Comparison of ENCODE assay signal across 1 cellular context in the genomic region with DNA sequence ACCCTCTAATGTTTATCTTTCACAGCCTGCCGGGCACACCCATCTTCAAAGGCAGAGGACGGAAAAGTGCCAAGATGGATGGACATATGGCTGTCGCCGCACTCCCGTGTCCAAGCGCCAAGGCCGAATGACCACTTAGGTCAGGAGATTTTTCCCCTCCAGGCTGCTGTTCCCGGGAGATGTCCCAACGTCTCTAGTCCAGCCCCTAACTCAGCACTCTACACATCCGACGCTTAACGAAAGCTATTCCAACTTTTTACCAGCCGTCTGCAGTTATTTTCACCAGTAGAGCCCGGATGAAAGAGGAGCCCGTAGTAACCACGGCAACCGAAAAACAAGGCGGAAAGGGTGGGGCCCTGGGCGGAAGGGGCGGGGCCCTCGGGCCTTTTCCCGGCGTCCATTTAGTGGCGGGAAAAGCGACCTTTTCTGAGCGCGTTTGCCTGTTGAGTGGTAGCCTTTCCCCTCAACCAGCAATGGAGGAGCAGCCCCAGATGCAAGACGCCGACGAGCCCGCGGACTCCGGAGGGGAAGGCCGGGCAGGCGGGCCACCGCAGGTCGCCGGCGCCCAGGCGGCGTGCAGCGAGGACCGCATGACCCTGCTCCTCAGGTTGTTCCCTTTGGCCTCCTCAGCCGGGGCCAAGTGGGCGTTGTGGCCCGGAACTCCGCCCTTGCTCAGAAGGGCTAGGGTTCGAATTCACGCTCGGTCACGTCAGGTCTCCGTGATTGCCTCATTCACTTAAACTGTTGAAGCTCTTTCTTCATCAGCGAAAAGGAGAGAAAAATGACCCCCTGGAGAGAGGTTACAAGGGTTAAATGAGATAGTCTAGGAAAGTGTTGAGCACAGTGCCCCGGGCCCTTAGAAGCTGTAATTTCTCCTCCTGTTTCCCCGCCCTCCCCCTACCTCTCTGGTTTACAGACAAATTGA.
TF ChIP-seq lines count a peak whose summit lies in the region.

A gene with protein sequence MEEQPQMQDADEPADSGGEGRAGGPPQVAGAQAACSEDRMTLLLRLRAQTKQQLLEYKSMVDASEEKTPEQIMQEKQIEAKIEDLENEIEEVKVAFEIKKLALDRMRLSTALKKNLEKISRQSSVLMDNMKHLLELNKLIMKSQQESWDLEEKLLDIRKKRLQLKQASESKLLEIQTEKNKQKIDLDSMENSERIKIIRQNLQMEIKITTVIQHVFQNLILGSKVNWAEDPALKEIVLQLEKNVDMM (plus strand): TSS at position 422 of the 925 bp plus-strand sequence. CDS start 52 bp downstream, at position 474.

TF ChIP-seq in K562, 482 proteins besides CTCF, POLR2A, EP300 and RAD21 (continued from another document):
- TF ChIP-seq, protein P1, sequence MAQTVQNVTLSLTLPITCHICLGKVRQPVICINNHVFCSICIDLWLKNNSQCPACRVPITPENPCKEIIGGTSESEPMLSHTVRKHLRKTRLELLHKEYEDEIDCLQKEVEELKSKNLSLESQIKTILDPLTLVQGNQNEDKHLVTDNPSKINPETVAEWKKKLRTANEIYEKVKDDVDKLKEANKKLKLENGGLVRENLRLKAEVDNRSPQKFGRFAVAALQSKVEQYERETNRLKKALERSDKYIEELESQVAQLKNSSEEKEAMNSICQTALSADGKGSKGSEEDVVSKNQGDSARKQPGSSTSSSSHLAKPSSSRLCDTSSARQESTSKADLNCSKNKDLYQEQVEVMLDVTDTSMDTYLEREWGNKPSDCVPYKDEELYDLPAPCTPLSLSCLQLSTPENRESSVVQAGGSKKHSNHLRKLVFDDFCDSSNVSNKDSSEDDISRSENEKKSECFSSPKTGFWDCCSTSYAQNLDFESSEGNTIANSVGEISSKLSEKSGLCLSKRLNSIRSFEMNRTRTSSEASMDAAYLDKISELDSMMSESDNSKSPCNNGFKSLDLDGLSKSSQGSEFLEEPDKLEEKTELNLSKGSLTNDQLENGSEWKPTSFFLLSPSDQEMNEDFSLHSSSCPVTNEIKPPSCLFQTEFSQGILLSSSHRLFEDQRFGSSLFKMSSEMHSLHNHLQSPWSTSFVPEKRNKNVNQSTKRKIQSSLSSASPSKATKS (CRISPR knock-in tag; IDR thresholded peaks at IDR 0.05) = no peak
- no peak for TF ChIP-seq ZNF263 (CRISPR knock-in tag; IDR thresholded peaks at IDR 0.05; ENCODE audit: borderline replicate concordance)
- no peak for TF ChIP-seq ARID1B (IDR thresholded peaks at IDR 0.05)
- TF ChIP-seq ZNF354B (CRISPR knock-in tag; IDR thresholded peaks at IDR 0.05) = no peak
- peak; percentile 96 for TF ChIP-seq CEBPB (tag; IDR thresholded peaks at IDR 0.05)
- TF ChIP-seq ZNF780A (CRISPR knock-in tag; IDR thresholded peaks at IDR 0.05) = no peak
- TF ChIP-seq KLF13 (tag; IDR thresholded peaks at IDR 0.05; ENCODE audit: borderline replicate concordance, low read depth) = peak; percentile 96
- TF ChIP-seq LCOR (CRISPR knock-in tag; IDR thresholded peaks at IDR 0.05) = peak; percentile 81; the same call in 1 of the 2 replicates
- no peak for TF ChIP-seq XRCC3 (IDR thresholded peaks at IDR 0.05)
